ENCODE assay signal across 20 cellular contexts in the genomic region with DNA sequence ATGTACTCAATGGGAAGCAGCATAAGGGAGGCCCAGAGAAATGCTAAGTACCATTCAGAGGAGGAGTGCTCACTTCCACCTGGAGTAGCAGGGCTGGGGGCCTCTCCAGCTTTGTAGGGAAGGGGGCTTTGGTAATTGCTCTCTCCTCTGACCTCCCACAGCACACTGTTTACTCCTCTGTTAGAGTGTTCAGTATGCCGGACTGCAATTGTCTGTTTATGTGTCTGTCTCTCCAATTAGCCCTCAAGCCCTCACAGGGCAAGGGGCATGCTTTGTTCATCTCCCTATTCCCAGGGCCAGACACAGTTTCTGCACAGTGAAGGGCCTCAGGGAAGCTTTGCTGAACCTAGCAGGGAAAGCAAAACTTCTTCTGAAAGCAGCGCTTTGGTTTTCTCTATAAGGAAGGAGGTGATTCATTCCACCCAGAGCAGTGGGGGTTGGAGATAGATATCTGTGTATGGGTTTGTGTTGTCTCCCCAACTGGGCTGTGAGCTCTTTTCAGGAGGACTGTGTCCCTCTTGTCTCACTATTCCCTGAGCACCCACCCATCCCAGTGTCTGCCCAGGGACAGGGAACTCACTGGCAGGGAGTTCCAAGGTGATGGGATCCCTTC. TPM values are rescaled to one million over a fixed set of nuclear protein-coding genes. Genes with fewer than 3 reads are reported as not detected.
A peak's percentile ranks its signal among the peaks of the same experiment; 100 is the strongest.
DNase-seq lines count a peak whose midpoint lies in the region; ATAC-seq, FAIRE-seq and TF ChIP-seq lines count a peak whose summit lies in the region.
"Had no signal": no experiment of that assay in that cellular context is flagged by ENCODE, and none has a peak within 500 bp of the region (broad histone marks: within the 10 kb centered on the region; RNA-seq: fewer than 3 reads in every experiment).

No MANE protein-coding gene starts in this region.

- H3K4me3 ChIP-seq in astrocyte (ENCODE audit: insufficient read depth, low read depth, low read length), result no peak overlapping the region
- H3K4me3 ChIP-seq in neuronal stem cell (ENCODE audit: low read length in 2 of 2), result no peak overlapping the region
- H3K4me3 ChIP-seq in smooth muscle cell, result no peak overlapping the region
- H3K4me3 ChIP-seq: GM12878, GM23248 had no signal

- TF ChIP-seq CTCF in astrocyte (IDR thresholded peaks at IDR 0.05; ENCODE audit: insufficient read depth, low read depth, low read length) (no peak), smooth muscle cell (IDR thresholded peaks at IDR 0.05; ENCODE audit: borderline replicate concordance, insufficient read depth, poor library complexity, severe bottlenecking) (no peak)
- TF ChIP-seq CTCF in activated CD8-positive, alpha-beta T cell treated with anti-CD3 and anti-CD28 coated beads for 36 hours (IDR thresholded peaks at IDR 0.05), result no peak

- no peak overlapping the region for H2BK120ac ChIP-seq in neuronal stem cell (ENCODE audit: low read depth, low read length)

- H3K18ac ChIP-seq in neuronal stem cell (ENCODE audit: low read length), result no peak overlapping the region

- no peaks in the 10 kb centered on the region for H3K9me3 ChIP-seq in astrocyte (ENCODE audit: insufficient read depth, low read depth, low read length)
- H3K9me3 ChIP-seq in neuronal stem cell (replicated peaks in 1 of 2; ENCODE audit: control insufficient read depth in 2 of 2, insufficient read depth in 1 of 2, low read depth in 1 of 2, low read length in 2 of 2), result no peaks in the 10 kb centered on the region
- H3K9me3 ChIP-seq in smooth muscle cell (replicated peaks; ENCODE audit: low read depth), result peaks cover 3% of the 10 kb centered on the region

- POLR2A ChIA-PET in activated CD8-positive, alpha-beta T cell treated with anti-CD3 and anti-CD28 coated beads for 36 hours (lab: Charles Lee), result no interaction called here

- H3K27ac ChIP-seq in astrocyte (ENCODE audit: low read depth, low read length) (no peak overlapping the region), neuronal stem cell (replicated peaks; ENCODE audit: low read length) (peak overlapping the region; percentile 22), smooth muscle cell (ENCODE audit: low read depth) (peak overlapping the region; percentile 19)
- H3K27ac ChIP-seq: GM23248 had no signal

- H3K27me3 ChIP-seq in astrocyte (ENCODE audit: insufficient read depth, low read length) (no peaks in the 10 kb centered on the region), neuronal stem cell (ENCODE audit: control insufficient read depth in 3 of 3, insufficient read depth in 3 of 3, low read depth in 1 of 3, low read length in 3 of 3) (peaks cover 0 to 25% (median 0%) of the 10 kb centered on the region in 3 experiments), smooth muscle cell (ENCODE audit: low read depth) (peaks cover 1% of the 10 kb centered on the region)

- no peaks in the 10 kb centered on the region for H3K79me2 ChIP-seq in astrocyte (ENCODE audit: insufficient read depth, low read length)
- no peaks in the 10 kb centered on the region for H3K79me2 ChIP-seq in smooth muscle cell (ENCODE audit: low read depth)

- H2AK5ac ChIP-seq in neuronal stem cell (ENCODE audit: low read depth, low read length), result no peak overlapping the region

- no peak overlapping the region for H2AFZ ChIP-seq in astrocyte (ENCODE audit: low read depth, low read length)
- no peak overlapping the region for H2AFZ ChIP-seq in neuronal stem cell (ENCODE audit: low read length)
- H2AFZ ChIP-seq in smooth muscle cell (ENCODE audit: low read depth), result peak overlapping the region; percentile 69
- H2AFZ ChIP-seq: GM23248 had no signal

- H3K4ac ChIP-seq in neuronal stem cell (ENCODE audit: low read length), result no peak overlapping the region

- no peaks in the 10 kb centered on the region for H3F3A ChIP-seq in smooth muscle cell (ENCODE audit: low read depth)

- no peak for ATAC-seq in HG02763 (IDR thresholded peaks at IDR 0.05; ENCODE audit: unreplicated experiment)
- no peak for ATAC-seq in activated CD8-positive, alpha-beta T cell treated with anti-CD3 and anti-CD28 coated beads for 36 hours
- ATAC-seq: GM12878 had no signal

- peaks cover 2% of the 10 kb centered on the region for H3K9me3 Mint-ChIP-seq in astrocyte (ENCODE audit: unreplicated experiment)
- no peaks in the 10 kb centered on the region for H3K9me3 Mint-ChIP-seq in activated CD8-positive, alpha-beta T cell treated with anti-CD3 and anti-CD28 coated beads for 36 hours
- H3K9me3 Mint-ChIP-seq: CD4-positive, alpha-beta memory T cell had no signal

- no peak overlapping the region for H2BK15ac ChIP-seq in neuronal stem cell (ENCODE audit: low read length)

- no peak overlapping the region for H3K4me2 ChIP-seq in astrocyte (ENCODE audit: low read length)
- H3K4me2 ChIP-seq in neuronal stem cell (ENCODE audit: insufficient read depth, low read length, poor library complexity, severe bottlenecking), result no peak overlapping the region
- peak overlapping the region; percentile 31 for H3K4me2 ChIP-seq in smooth muscle cell

- H3K9ac ChIP-seq in astrocyte (ENCODE audit: low read length), result no peak overlapping the region
- no peak overlapping the region for H3K9ac ChIP-seq in neuronal stem cell (ENCODE audit: low read depth, low read length, poor library complexity)
- H3K9ac ChIP-seq in smooth muscle cell (ENCODE audit: low read depth), result no peak overlapping the region
- H3K9ac ChIP-seq: GM23248 had no signal

- H3K27me3 Mint-ChIP-seq in astrocyte (ENCODE audit: low read depth, unreplicated experiment), result peaks cover 5% of the 10 kb centered on the region
- peaks cover 3% of the 10 kb centered on the region for H3K27me3 Mint-ChIP-seq in activated CD8-positive, alpha-beta T cell treated with anti-CD3 and anti-CD28 coated beads for 36 hours

- DNase-seq in ELF-1 (ENCODE audit: low read depth, low spot score) (peak; percentile 83), astrocyte (ENCODE audit: low read depth) (no peak), neuronal stem cell (ENCODE audit: low spot score) (peak; percentile 23), smooth muscle cell (lab: John Stamatoyannopoulos, UW; ENCODE audit: unreplicated experiment) (no peak), NOMO-1 treated with dmso at 0.1 percent for 144 hours (lab: John Stamatoyannopoulos, UW; ENCODE audit: unreplicated experiment) (no peak)
- DNase-seq in activated CD8-positive, alpha-beta T cell treated with anti-CD3 and anti-CD28 coated beads for 36 hours, result no peak
- DNase-seq: C1 segment of cervical spinal cord; Calu3; CD4-positive, alpha-beta memory T cell; COR-L47; DMS153; DND-41; GDM1; GM23248; H7; HCEC 1CT had no signal

- CTCF ChIA-PET in activated CD8-positive, alpha-beta T cell treated with anti-CD3 and anti-CD28 coated beads for 36 hours (lab: Charles Lee), result interaction anchor here (0.6 kb wide), 1 partner anchor 13 kb away, joined by 3 read pairs; no protein-coding TSS in a partner anchor

- H3K4me1 ChIP-seq in astrocyte (ENCODE audit: insufficient read depth, low read length), result no peaks in the 10 kb centered on the region
- peaks cover 0 to 10% of the 10 kb centered on the region in 2 donors for H3K4me1 ChIP-seq in neuronal stem cell (ENCODE audit: control insufficient read depth in 2 of 2, insufficient read depth in 1 of 2, low read depth in 1 of 2, low read length in 2 of 2)
- H3K4me1 ChIP-seq in smooth muscle cell (ENCODE audit: low read depth), result peaks cover 6% of the 10 kb centered on the region

- no peaks in the 10 kb centered on the region for H3K36me3 ChIP-seq in astrocyte (ENCODE audit: insufficient read depth, low read length)
- H3K36me3 ChIP-seq in neuronal stem cell (replicated peaks in 1 of 2; ENCODE audit: control insufficient read depth in 2 of 2, insufficient read depth in 2 of 2, low read length in 2 of 2), result no peaks in the 10 kb centered on the region
- H3K36me3 ChIP-seq in smooth muscle cell (ENCODE audit: low read depth), result no peaks in the 10 kb centered on the region

- intact Hi-C loops in activated CD8-positive, alpha-beta T cell treated with anti-CD3 and anti-CD28 coated beads for 36 hours (cut with micrococcal nuclease), result no loop called here

- H3K36me3 Mint-ChIP-seq in astrocyte (ENCODE audit: low read depth, unreplicated experiment), result no peaks in the 10 kb centered on the region
- H3K36me3 Mint-ChIP-seq in activated CD8-positive, alpha-beta T cell treated with anti-CD3 and anti-CD28 coated beads for 36 hours (ENCODE audit: low read depth), result no peaks in the 10 kb centered on the region
- H3K36me3 Mint-ChIP-seq: CD4-positive, alpha-beta memory T cell had no signal

- WGBS in neuronal stem cell (ENCODE audit: extremely low coverage in 2 of 2, insufficient read length in 2 of 2, insufficient replicate concordance in 1 of 2), 2 donors, result no CpG with 5 or more reads among the region's 2 CpGs
- WGBS in smooth muscle cell (ENCODE audit: low lambda C conversion rate), result 68% methylated on average over 2 of the region's 2 CpGs

- H4K8ac ChIP-seq in neuronal stem cell (ENCODE audit: low read depth, low read length), result no peak overlapping the region

- H3K4me3 Mint-ChIP-seq in astrocyte (ENCODE audit: unreplicated experiment), result no peak overlapping the region
- H3K4me3 Mint-ChIP-seq in activated CD8-positive, alpha-beta T cell treated with anti-CD3 and anti-CD28 coated beads for 36 hours, result no peak overlapping the region
- H3K4me3 Mint-ChIP-seq: CD4-positive, alpha-beta memory T cell had no signal

- H2BK12ac ChIP-seq in neuronal stem cell (ENCODE audit: low read length), result no peak overlapping the region

- no peak overlapping the region for H4K91ac ChIP-seq in neuronal stem cell (ENCODE audit: low read depth, low read length, poor library complexity)

- H3K4me1 Mint-ChIP-seq in astrocyte (ENCODE audit: low read depth, unreplicated experiment), result peaks cover 9% of the 10 kb centered on the region
- H3K4me1 Mint-ChIP-seq in activated CD8-positive, alpha-beta T cell treated with anti-CD3 and anti-CD28 coated beads for 36 hours (ENCODE audit: low read depth), result no peaks in the 10 kb centered on the region
- H3K4me1 Mint-ChIP-seq: CD4-positive, alpha-beta memory T cell had no signal

- H3K14ac ChIP-seq in neuronal stem cell (ENCODE audit: low read length), result no peak overlapping the region

- H2BK5ac ChIP-seq in neuronal stem cell (ENCODE audit: low read length), result no peak overlapping the region

- FAIRE-seq in astrocyte (lab: Jason Lieb, UNC), result peak; percentile 13
- FAIRE-seq: GM12878, GM19239, H1 had no signal

- H3K23ac ChIP-seq in neuronal stem cell (ENCODE audit: low read depth, low read length, poor library complexity), result no peak overlapping the region

- H3K79me1 ChIP-seq in neuronal stem cell (ENCODE audit: low read depth, low read length), result no peaks in the 10 kb centered on the region

- H4K20me1 ChIP-seq in astrocyte (ENCODE audit: insufficient read depth, low read length) (no peaks in the 10 kb centered on the region), smooth muscle cell (ENCODE audit: low read depth) (no peaks in the 10 kb centered on the region)

- H3K27ac Mint-ChIP-seq in astrocyte (ENCODE audit: unreplicated experiment), result peak overlapping the region; percentile 72
- H3K27ac Mint-ChIP-seq in activated CD8-positive, alpha-beta T cell treated with anti-CD3 and anti-CD28 coated beads for 36 hours, result no peak overlapping the region
- H3K27ac Mint-ChIP-seq: CD4-positive, alpha-beta memory T cell had no signal

RNA-seq across cellular contexts. Expression of gene VMA21, which starts 50.0 kb away (rescaled TPM):
- total RNA-seq in astrocyte, result 36.7 and 41.6 TPM in 2 replicates
- 46.7 TPM for polyA plus RNA-seq in neuronal stem cell (2013, experiment 1 of 2)
- polyA plus RNA-seq in neuronal stem cell (2013, experiment 2 of 2), result 48.2 TPM
- 31.9 and 38.1 TPM in 2 replicates for total RNA-seq in smooth muscle cell
- polyA plus RNA-seq in smooth muscle cell, result 18.4 and 19.9 TPM in 2 replicates
- 10 to 100 TPM; 41.6 to 41.9 TPM for total RNA-seq in activated CD8-positive, alpha-beta T cell treated with anti-CD3 and anti-CD28 coated beads for 36 hours

Comparison
In these comparisons a context has a peak if more than half of its experiments do, and no peak if none do; other contexts are left out.
1. DNase-seq: peak in ELF-1 (single experiment) and neuronal stem cell (single experiment); none in astrocyte (single experiment), smooth muscle cell (single experiment), NOMO-1 treated with dmso at 0.1 percent for 144 hours (single experiment) and activated CD8-positive, alpha-beta T cell treated with anti-CD3 and anti-CD28 coated beads for 36 hours (single experiment).